1 cellular context compared by ENCODE assay signal in the genomic region with DNA sequence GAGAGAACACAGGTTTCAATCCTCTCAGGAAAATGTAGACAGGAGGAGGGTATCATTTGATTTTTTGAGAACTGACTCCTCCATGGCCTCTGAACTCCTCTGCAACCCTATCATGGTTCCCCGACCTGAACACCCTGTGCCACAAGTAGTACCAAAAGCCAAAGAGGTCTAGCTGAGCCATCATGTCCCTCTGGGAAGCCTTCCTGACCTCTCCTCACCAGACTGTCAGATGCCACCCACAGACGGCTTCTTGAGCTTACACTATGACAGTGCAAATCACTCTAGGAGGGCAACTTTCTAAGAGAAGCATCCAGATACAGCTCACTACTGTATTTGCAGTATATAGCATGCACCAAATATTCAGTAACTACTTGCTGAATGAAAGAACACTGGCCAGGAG.
TF ChIP-seq lines count a peak whose summit lies in the region.

No MANE protein-coding gene starts in this region.

TF ChIP-seq in H1, 55 proteins besides CTCF, POLR2A, EP300 and RAD21:
- TF ChIP-seq PHF8 (conservative IDR thresholded peaks at IDR 0.05; ENCODE audit: low read depth, low read length), result no peak
- TF ChIP-seq NANOG (IDR thresholded peaks at IDR 0.05; ENCODE audit: insufficient read depth, low read depth, low read length, poor library complexity, severe bottlenecking), result no peak
- TF ChIP-seq EGR1 (IDR thresholded peaks at IDR 0.05; ENCODE audit: borderline replicate concordance, low read depth, low read length), result no peak
- TF ChIP-seq BCL11A (IDR thresholded peaks at IDR 0.05; ENCODE audit: low read depth in 2 of 2, low read length in 2 of 2), result no peak
- TF ChIP-seq BRCA1 (IDR thresholded peaks at IDR 0.05; ENCODE audit: low read depth, low read length), result no peak
- no peak for TF ChIP-seq CREB1 (IDR thresholded peaks at IDR 0.05)
- TF ChIP-seq RFX5 (IDR thresholded peaks at IDR 0.05; ENCODE audit: borderline replicate concordance, low read depth, low read length), result no peak
- TF ChIP-seq, protein P1, sequence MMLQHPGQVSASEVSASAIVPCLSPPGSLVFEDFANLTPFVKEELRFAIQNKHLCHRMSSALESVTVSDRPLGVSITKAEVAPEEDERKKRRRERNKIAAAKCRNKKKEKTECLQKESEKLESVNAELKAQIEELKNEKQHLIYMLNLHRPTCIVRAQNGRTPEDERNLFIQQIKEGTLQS (IDR thresholded peaks at IDR 0.05; ENCODE audit: insufficient read depth, low read depth, low read length), result no peak
- no peak for TF ChIP-seq RBBP5 (IDR thresholded peaks at IDR 0.05; ENCODE audit: borderline replicate concordance, low read depth, low read length)
- TF ChIP-seq ZNF274 (IDR thresholded peaks at IDR 0.05; ENCODE audit: borderline replicate concordance, extremely low read depth, low read length), result no peak
- no peak for TF ChIP-seq JUND (IDR thresholded peaks at IDR 0.05; ENCODE audit: low read length)
- no peak for TF ChIP-seq KDM4A (IDR thresholded peaks at IDR 0.05; ENCODE audit: low read depth, low read length, severe bottlenecking)
- no peak for TF ChIP-seq TAF7 (optimal IDR thresholded peaks at IDR 0.05; ENCODE audit: borderline replicate concordance, low read depth, low read length)
